Comparison of ENCODE assay signal across 12 cellular contexts in genomic region chr7:70726951-70727378, GRCh38.
DNase-seq lines count a peak whose midpoint lies in the region; ATAC-seq and TF ChIP-seq lines count a peak whose summit lies in the region.
"Had no signal": no experiment of that assay in that cellular context is flagged by ENCODE, and none has a peak within 500 bp of the region (broad histone marks: within the 10 kb centered on the region; RNA-seq: fewer than 3 reads in every experiment).

No MANE protein-coding gene starts in this region.

- H3K27ac ChIP-seq in breast epithelium, result peak overlapping the region; percentile 27 to 55
- H3K27ac ChIP-seq in mammary epithelial cell (ENCODE audit: insufficient read depth, low read depth, low read length), result no peak overlapping the region
- H3K27ac ChIP-seq in Peyer's patch, result no peak overlapping the region
- H3K27ac ChIP-seq: HL-60, skin epidermis, vagina had no signal

- WGBS in mammary epithelial cell (ENCODE audit: low coverage, missing lambda C conversion rate), result 38% methylated on average over 9 of the region's 9 CpGs

- no peaks in the 10 kb centered on the region for H3K27me3 ChIP-seq in breast epithelium
- no peaks in the 10 kb centered on the region for H3K27me3 ChIP-seq in mammary epithelial cell (ENCODE audit: insufficient read depth, low read length)
- no peaks in the 10 kb centered on the region for H3K27me3 ChIP-seq in Peyer's patch
- H3K27me3 ChIP-seq: vagina had no signal

- in situ Hi-C loops in mammary epithelial cell (cut with MboI; ENCODE audit: low sequenced_read_pairs in 2 of 2), result no loop called here

- H3K79me2 ChIP-seq in mammary epithelial cell (ENCODE audit: insufficient read depth, low read length), result peaks cover 68% of the 10 kb centered on the region

- H3K36me3 Mint-ChIP-seq in T-helper 17 cell (ENCODE audit: low read depth), result no peaks in the 10 kb centered on the region

- no peak for DNase-seq in breast epithelium (ENCODE audit: low spot score in 2 of 2)
- no peak for DNase-seq in mammary epithelial cell
- DNase-seq in T-helper 17 cell, result no peak
- no peak for DNase-seq in NCI-H146 (lab: John Stamatoyannopoulos, UW)
- DNase-seq in amygdala (lab: John Stamatoyannopoulos, UW), result no peak
- DNase-seq in NCI-H2081 treated with DMSO at 0.1 percent for 48 hours (lab: John Stamatoyannopoulos, UW), result no peak
- no peak for DNase-seq in Peyer's patch
- DNase-seq: NCI-H1092 treated with DMSO at 0.1 percent for 48 hours had no signal

- H3K9ac ChIP-seq in mammary epithelial cell (ENCODE audit: insufficient read depth, low read length), result no peak overlapping the region

- dilution Hi-C loops in mammary epithelial cell (cut with HindIII; ENCODE audit: low sequenced_read_pairs), result no loop called here

- H3K36me3 ChIP-seq in breast epithelium (no peaks in the 10 kb centered on the region), mammary epithelial cell (ENCODE audit: insufficient read depth, low read length) (peaks cover 2% of the 10 kb centered on the region), Peyer's patch (no peaks in the 10 kb centered on the region)
- H3K36me3 ChIP-seq: vagina had no signal

- intact Hi-C loops in breast epithelium (cut with DNase I; ENCODE audit: low total_unique reads) (no loop called here), mammary epithelial cell (cut with micrococcal nuclease) (no loop called here)

- TF ChIP-seq CTCF in breast epithelium (IDR thresholded peaks at IDR 0.05), result no peak
- no peak for TF ChIP-seq CTCF in mammary epithelial cell (conservative IDR thresholded peaks at IDR 0.05 in 1 of 2, IDR thresholded peaks at IDR 0.05 in 1 of 2; ENCODE audit: extremely low read depth in 1 of 2, insufficient read depth in 1 of 2, low read depth in 1 of 2, low read length in 2 of 2)
- TF ChIP-seq CTCF in Peyer's patch (IDR thresholded peaks at IDR 0.05), result no peak

- H3K4me3 Mint-ChIP-seq in T-helper 17 cell, result no peak overlapping the region

- H3K27ac Mint-ChIP-seq in T-helper 17 cell, result peak overlapping the region; percentile 71

- H3K9me3 ChIP-seq in breast epithelium, result no peaks in the 10 kb centered on the region
- H3K9me3 ChIP-seq in mammary epithelial cell (replicated peaks; ENCODE audit: insufficient read depth, low read length), result no peaks in the 10 kb centered on the region
- no peaks in the 10 kb centered on the region for H3K9me3 ChIP-seq in T-helper 17 cell (ENCODE audit: control insufficient read depth, low read length, poor library complexity, severe bottlenecking)
- no peaks in the 10 kb centered on the region for H3K9me3 ChIP-seq in Peyer's patch
- H3K9me3 ChIP-seq: vagina had no signal

- no peaks in the 10 kb centered on the region for H4K20me1 ChIP-seq in mammary epithelial cell (ENCODE audit: insufficient read depth, low read length)

- BruUV-seq in mammary epithelial cell (replicated peaks; lab: Mats Ljungman, UMichigan), result no TSS peak

- H3K4me3 ChIP-seq in breast epithelium, result peak overlapping the region in 1 of 3 donors; percentile 19
- no peak overlapping the region for H3K4me3 ChIP-seq in mammary epithelial cell (replicated peaks in 1 of 3; ENCODE audit: insufficient read depth in 1 of 3, low read depth in 2 of 3, low read length in 3 of 3)
- no peak overlapping the region for H3K4me3 ChIP-seq in Peyer's patch
- H3K4me3 ChIP-seq: skin epidermis, vagina had no signal

- H3K4me1 Mint-ChIP-seq in T-helper 17 cell, result peaks cover 22% of the 10 kb centered on the region

- ATAC-seq in HG02852 (IDR thresholded peaks at IDR 0.05; ENCODE audit: unreplicated experiment) (peak; percentile 53), T-helper 17 cell (no peak)

- no peak overlapping the region for H3K4me2 ChIP-seq in mammary epithelial cell (ENCODE audit: insufficient read depth, low read depth, low read length)

- TF ChIP-seq POLR2A in breast epithelium (IDR thresholded peaks at IDR 0.05) (no peak), Peyer's patch (IDR thresholded peaks at IDR 0.05) (no peak)

- no peaks in the 10 kb centered on the region for H3K27me3 Mint-ChIP-seq in T-helper 17 cell

- H3K4me1 ChIP-seq in breast epithelium, result peaks cover 0 to 3% of the 10 kb centered on the region in 2 donors
- H3K4me1 ChIP-seq in mammary epithelial cell (ENCODE audit: insufficient read depth, low read length), result peaks cover 2% of the 10 kb centered on the region
- peaks cover 0 to 15% (median 0%) of the 10 kb centered on the region in 4 donors for H3K4me1 ChIP-seq in Peyer's patch

- CTCF ChIA-PET in mammary epithelial cell (lab: Charles Lee; ENCODE audit: low non-redundant PET), result no interaction called here

- H2AFZ ChIP-seq in mammary epithelial cell (ENCODE audit: low read depth, low read length), result no peak overlapping the region

Comparison
In these comparisons a context has a peak if more than half of its experiments do, and no peak if none do; other contexts are left out.
1. H3K27ac ChIP-seq: peak in breast epithelium (2 of 2); none in mammary epithelial cell (single experiment) and Peyer's patch (0 of 4).